8 cellular contexts compared by ENCODE assay signal in the genomic region with DNA sequence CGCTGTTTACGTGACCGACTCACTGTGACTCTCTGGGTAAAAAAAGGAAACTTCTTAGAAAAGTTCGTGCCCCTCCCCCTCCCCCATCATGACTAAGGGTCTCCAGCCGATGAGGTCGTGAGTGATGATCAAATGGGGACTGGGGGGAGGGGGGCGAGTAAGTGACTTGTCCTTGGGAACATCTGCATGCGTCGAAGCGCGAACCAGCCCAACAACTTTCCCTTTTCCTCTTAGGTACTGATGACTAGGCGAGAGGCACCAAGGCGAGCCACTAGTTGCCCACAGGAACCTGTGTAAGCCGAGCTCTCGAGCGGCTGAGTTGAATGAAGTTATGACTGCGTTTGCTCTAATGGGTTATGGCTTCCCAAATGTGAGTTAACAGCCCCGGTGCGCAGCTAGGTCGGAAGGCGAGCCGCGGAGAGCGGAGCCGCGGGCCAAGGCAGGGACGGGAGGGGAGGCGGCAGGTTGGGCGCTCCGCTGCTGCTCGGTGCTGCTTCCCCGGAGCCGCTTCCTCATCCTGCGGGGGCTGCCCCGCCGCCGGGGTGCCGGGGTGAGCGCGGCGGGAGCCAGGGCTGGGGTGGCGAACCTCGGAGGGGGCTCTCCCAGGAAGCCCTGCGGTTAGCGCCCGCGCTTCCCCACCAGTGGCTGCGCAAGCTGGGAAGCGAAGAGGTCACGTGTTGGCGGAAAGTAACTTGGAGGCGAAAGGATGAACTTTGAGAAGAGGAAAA. TPM values are rescaled to one million over a fixed set of nuclear protein-coding genes. Genes with fewer than 3 reads are reported as not detected.
DNase-seq lines count a peak whose midpoint lies in the region; FAIRE-seq and TF ChIP-seq lines count a peak whose summit lies in the region.

No MANE protein-coding gene starts in this region.

- DNase-seq in D341Med (ENCODE audit: low spot score) (peak; percentile 64), H54 (ENCODE audit: insufficient read length, low spot score) (no peak), kidney epithelial cell (ENCODE audit: low read depth) (no peak), HEK293T (ENCODE audit: extremely low spot score) (no peak), RCC 7860 (ENCODE audit: low spot score) (no peak), NCI-H446 treated with DMSO at 0.1 percent for 48 hours (lab: John Stamatoyannopoulos, UW) (no peak)
- DNase-seq in activated naive CD8-positive, alpha-beta T cell treated with anti-CD3 and anti-CD28 coated beads for 36 hours = no peak

- no peak for TF ChIP-seq CTCF in kidney epithelial cell (IDR thresholded peaks at IDR 0.05; ENCODE audit: insufficient read depth, low read length, poor library complexity, severe bottlenecking)

- peak overlapping the region; percentile 50 for H3K4me3 Mint-ChIP-seq in activated naive CD8-positive, alpha-beta T cell treated with anti-CD3 and anti-CD28 coated beads for 36 hours

- FAIRE-seq in H54 (lab: Jason Lieb, UNC) (no peak), RCC 7860 (lab: Jason Lieb, UNC) (no peak)

- H3K4me1 Mint-ChIP-seq in activated naive CD8-positive, alpha-beta T cell treated with anti-CD3 and anti-CD28 coated beads for 36 hours = peaks cover 12% of the 10 kb centered on the region

- POLR2A ChIA-PET in HEK293T (lab: Yijun Ruan, JAX) = interaction anchor here (0.6 kb wide), 1 partner anchor 165 kb away, joined by 3 read pairs; no protein-coding TSS in a partner anchor

- WGBS in urinary bladder = under 1% methylated on average over 52 of the region's 52 CpGs

- peaks cover 17% of the 10 kb centered on the region for H3K9me3 Mint-ChIP-seq in activated naive CD8-positive, alpha-beta T cell treated with anti-CD3 and anti-CD28 coated beads for 36 hours

- H3K4me3 ChIP-seq in kidney epithelial cell (ENCODE audit: low read depth, low read length) = peak overlapping the region; percentile 59
- peak overlapping the region; percentile 30 for H3K4me3 ChIP-seq in urinary bladder (ENCODE audit: low read depth, low read length)

- H3K4me1 ChIP-seq in urinary bladder (ENCODE audit: insufficient read depth) = no peaks in the 10 kb centered on the region

- CTCF ChIA-PET in HEK293T (lab: Yijun Ruan, JAX) = no interaction called here

- H3K27ac Mint-ChIP-seq in activated naive CD8-positive, alpha-beta T cell treated with anti-CD3 and anti-CD28 coated beads for 36 hours = no peak overlapping the region

- peaks cover 3% of the 10 kb centered on the region for H3K36me3 Mint-ChIP-seq in activated naive CD8-positive, alpha-beta T cell treated with anti-CD3 and anti-CD28 coated beads for 36 hours

- peaks cover 26% of the 10 kb centered on the region for H3K27me3 ChIP-seq in kidney epithelial cell (ENCODE audit: control insufficient read depth, insufficient read depth, low read length)

- 0 out of 2 replicates have a peak, but pooled peaks have one; percentile 23 for TF ChIP-seq POLR2A in H54 (IDR thresholded peaks at IDR 0.05; ENCODE audit: low read depth, low read length)

- H3K36me3 ChIP-seq in kidney epithelial cell (ENCODE audit: control insufficient read depth, insufficient read depth, low read length) (no peaks in the 10 kb centered on the region), urinary bladder (ENCODE audit: insufficient read depth) (no peaks in the 10 kb centered on the region)

- peaks cover 70% of the 10 kb centered on the region for H3K27me3 Mint-ChIP-seq in activated naive CD8-positive, alpha-beta T cell treated with anti-CD3 and anti-CD28 coated beads for 36 hours

- no peak overlapping the region for H3K27ac ChIP-seq in urinary bladder (ENCODE audit: low read depth)

TF ChIP-seq in HEK293T, 16 proteins besides CTCF, POLR2A, EP300 and RAD21:
- TF ChIP-seq ELF4 (IDR thresholded peaks at IDR 0.05) = no peak
- TF ChIP-seq ZNF384 (IDR thresholded peaks at IDR 0.05) = no peak
- TF ChIP-seq ARNT (IDR thresholded peaks at IDR 0.05) = no peak
- TF ChIP-seq NFRKB (IDR thresholded peaks at IDR 0.05) = no peak
- no peak for TF ChIP-seq TARDBP (IDR thresholded peaks at IDR 0.05)
- TF ChIP-seq, protein P1, sequence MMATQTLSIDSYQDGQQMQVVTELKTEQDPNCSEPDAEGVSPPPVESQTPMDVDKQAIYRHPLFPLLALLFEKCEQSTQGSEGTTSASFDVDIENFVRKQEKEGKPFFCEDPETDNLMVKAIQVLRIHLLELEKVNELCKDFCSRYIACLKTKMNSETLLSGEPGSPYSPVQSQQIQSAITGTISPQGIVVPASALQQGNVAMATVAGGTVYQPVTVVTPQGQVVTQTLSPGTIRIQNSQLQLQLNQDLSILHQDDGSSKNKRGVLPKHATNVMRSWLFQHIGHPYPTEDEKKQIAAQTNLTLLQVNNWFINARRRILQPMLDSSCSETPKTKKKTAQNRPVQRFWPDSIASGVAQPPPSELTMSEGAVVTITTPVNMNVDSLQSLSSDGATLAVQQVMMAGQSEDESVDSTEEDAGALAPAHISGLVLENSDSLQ (IDR thresholded peaks at IDR 0.05) = no peak
- TF ChIP-seq SUZ12 (IDR thresholded peaks at IDR 0.05) = no peak
- TF ChIP-seq BHLHE40 (IDR thresholded peaks at IDR 0.05; ENCODE audit: borderline replicate concordance) = no peak
- TF ChIP-seq FOXM1 (IDR thresholded peaks at IDR 0.05; ENCODE audit: borderline replicate concordance) = no peak
- no peak for TF ChIP-seq L3MBTL2 (conservative IDR thresholded peaks at IDR 0.05)
TF ChIP-seq in HEK293T: peak in this region for 0.

RNA-seq across cellular contexts. Expression of a gene that starts 22.0 kb away (rescaled TPM):
- total RNA-seq in activated naive CD8-positive, alpha-beta T cell treated with anti-CD3 and anti-CD28 coated beads for 36 hours = not detected
- 4.3 and 4.8 TPM in 2 replicates for total RNA-seq in kidney epithelial cell
- 3.3 TPM for total RNA-seq in urinary bladder
- 2.4 TPM for polyA plus RNA-seq in urinary bladder
